12 cellular contexts compared by ENCODE assay signal in genomic region chr9:133420392-133420827, GRCh38. TPM values are rescaled to one million over a fixed set of nuclear protein-coding genes. Genes with fewer than 3 reads are reported as not detected.
DNase-seq lines count a peak whose midpoint lies in the region; ATAC-seq lines count a peak whose summit lies in the region.
"Had no signal": no experiment of that assay in that cellular context is flagged by ENCODE, and none has a peak within 500 bp of the region (broad histone marks: within the 10 kb centered on the region; RNA-seq: fewer than 3 reads in every experiment).

No MANE protein-coding gene starts in this region.

- H3K27ac Mint-ChIP-seq in activated T-cell treated with anti-CD3 and anti-CD28 coated beads, Interleukin-2, amount 50 U/mL, for 24 hours = peak overlapping the region; percentile 59
- H3K27ac Mint-ChIP-seq in activated T-helper 2 cell treated with anti-CD3 and anti-CD28 coated beads, Interferon-gamma antibody, Interleukin-2, Interleukin-4, amounts not matched to agents 10 μg/mL and 5 μg/mL and 100 μg/mL, durations not matched to agents 14 hours and 24 hours and 36 hours = peak overlapping the region; percentile 68

- no peak for DNase-seq in activated T-cell treated with anti-CD3 and anti-CD28 coated beads, Interleukin-2, amount 50 U/mL, for 24 hours
- DNase-seq in activated T-cell treated with anti-CD3 and anti-CD28 coated beads, Interleukin-2, amount 50 U/mL, for 48 hours = no peak
- no peak for DNase-seq in activated T-helper 2 cell treated with anti-CD3 and anti-CD28 coated beads, Interferon-gamma antibody, Interleukin-2, Interleukin-4, amounts not matched to agents 10 μg/mL and 5 μg/mL and 100 μg/mL, durations not matched to agents 14 hours and 24 hours and 36 hours (ENCODE audit: low spot score)
- DNase-seq in stimulated activated CD8-positive, alpha-beta memory T cell treated with anti-CD3 and anti-CD28 coated beads, Interleukin-4, amount 100 ng/mL, for 48 hours = peak; percentile 35
- no peak for DNase-seq in SW 1271 (lab: John Stamatoyannopoulos, UW)
- DNase-seq: GDM1, mucosa of descending colon, NCI-H2171, SJCRH30 had no signal

- no peaks in the 10 kb centered on the region for H3K9me3 Mint-ChIP-seq in activated T-cell treated with anti-CD3 and anti-CD28 coated beads, Interleukin-2, amount 50 U/mL, for 24 hours
- H3K9me3 Mint-ChIP-seq in activated T-helper 2 cell treated with anti-CD3 and anti-CD28 coated beads, Interferon-gamma antibody, Interleukin-2, Interleukin-4, amounts not matched to agents 10 μg/mL and 5 μg/mL and 100 μg/mL, durations not matched to agents 14 hours and 24 hours and 36 hours = no peaks in the 10 kb centered on the region

- peaks cover 49% of the 10 kb centered on the region for H3K4me1 Mint-ChIP-seq in activated T-cell treated with anti-CD3 and anti-CD28 coated beads, Interleukin-2, amount 50 U/mL, for 24 hours (ENCODE audit: low read depth)
- H3K4me1 Mint-ChIP-seq in activated T-helper 2 cell treated with anti-CD3 and anti-CD28 coated beads, Interferon-gamma antibody, Interleukin-2, Interleukin-4, amounts not matched to agents 10 μg/mL and 5 μg/mL and 100 μg/mL, durations not matched to agents 14 hours and 24 hours and 36 hours (ENCODE audit: low read depth) = peaks cover 41% of the 10 kb centered on the region

- no peak overlapping the region for H3K4me3 Mint-ChIP-seq in activated T-cell treated with anti-CD3 and anti-CD28 coated beads, Interleukin-2, amount 50 U/mL, for 24 hours
- no peak overlapping the region for H3K4me3 Mint-ChIP-seq in activated T-helper 2 cell treated with anti-CD3 and anti-CD28 coated beads, Interferon-gamma antibody, Interleukin-2, Interleukin-4, amounts not matched to agents 10 μg/mL and 5 μg/mL and 100 μg/mL, durations not matched to agents 14 hours and 24 hours and 36 hours (ENCODE audit: low read depth)

- H3K36me3 Mint-ChIP-seq in activated T-cell treated with anti-CD3 and anti-CD28 coated beads, Interleukin-2, amount 50 U/mL, for 24 hours (ENCODE audit: low read depth) = peaks cover 29% of the 10 kb centered on the region
- peaks cover 17% of the 10 kb centered on the region for H3K36me3 Mint-ChIP-seq in activated T-helper 2 cell treated with anti-CD3 and anti-CD28 coated beads, Interferon-gamma antibody, Interleukin-2, Interleukin-4, amounts not matched to agents 10 μg/mL and 5 μg/mL and 100 μg/mL, durations not matched to agents 14 hours and 24 hours and 36 hours (ENCODE audit: low read depth)

- ATAC-seq in HG02610 (IDR thresholded peaks at IDR 0.05; ENCODE audit: unreplicated experiment) = peak; percentile 36
- ATAC-seq in GM18909 (IDR thresholded peaks at IDR 0.05; ENCODE audit: poor library complexity, unreplicated experiment) = no peak
- ATAC-seq in HG03354 (IDR thresholded peaks at IDR 0.05; ENCODE audit: poor library complexity, severe bottlenecking, unreplicated experiment) = no peak
- ATAC-seq: mucosa of descending colon had no signal

- intact Hi-C loops in activated T-helper 2 cell treated with anti-CD3 and anti-CD28 coated beads, Interferon-gamma antibody, Interleukin-2, Interleukin-4, amounts not matched to agents 10 μg/mL and 5 μg/mL and 100 μg/mL, durations not matched to agents 14 hours and 24 hours and 36 hours (cut with micrococcal nuclease) = no loop called here

- H3K27me3 Mint-ChIP-seq in activated T-cell treated with anti-CD3 and anti-CD28 coated beads, Interleukin-2, amount 50 U/mL, for 24 hours = peaks cover 4% of the 10 kb centered on the region
- no peaks in the 10 kb centered on the region for H3K27me3 Mint-ChIP-seq in activated T-helper 2 cell treated with anti-CD3 and anti-CD28 coated beads, Interferon-gamma antibody, Interleukin-2, Interleukin-4, amounts not matched to agents 10 μg/mL and 5 μg/mL and 100 μg/mL, durations not matched to agents 14 hours and 24 hours and 36 hours (ENCODE audit: low read depth)

RNA-seq across cellular contexts. Expression of gene ADAMTS13, which starts 1.8 kb away (rescaled TPM):
- total RNA-seq in activated T-helper 2 cell treated with anti-CD3 and anti-CD28 coated beads, Interferon-gamma antibody, Interleukin-2, Interleukin-4, amounts not matched to agents 10 μg/mL and 5 μg/mL and 100 μg/mL, durations not matched to agents 14 hours and 24 hours and 36 hours = 1.5 and 1.6 TPM in 2 replicates

RNA-seq across cellular contexts. Expression of gene REXO4, which starts 2.6 kb away (rescaled TPM):
- total RNA-seq in activated T-helper 2 cell treated with anti-CD3 and anti-CD28 coated beads, Interferon-gamma antibody, Interleukin-2, Interleukin-4, amounts not matched to agents 10 μg/mL and 5 μg/mL and 100 μg/mL, durations not matched to agents 14 hours and 24 hours and 36 hours = 31.7 and 32.8 TPM in 2 replicates

RNA-seq across cellular contexts. Expression of gene CACFD1, which starts 39.4 kb away (rescaled TPM):
- total RNA-seq in activated T-helper 2 cell treated with anti-CD3 and anti-CD28 coated beads, Interferon-gamma antibody, Interleukin-2, Interleukin-4, amounts not matched to agents 10 μg/mL and 5 μg/mL and 100 μg/mL, durations not matched to agents 14 hours and 24 hours and 36 hours = 0.46 TPM in 2 replicates

RNA-seq across cellular contexts. Expression of gene STKLD1, which starts 44.2 kb away (rescaled TPM):
- total RNA-seq in activated T-helper 2 cell treated with anti-CD3 and anti-CD28 coated beads, Interferon-gamma antibody, Interleukin-2, Interleukin-4, amounts not matched to agents 10 μg/mL and 5 μg/mL and 100 μg/mL, durations not matched to agents 14 hours and 24 hours and 36 hours = 0.87 and 1.0 TPM in 2 replicates

RNA-seq across cellular contexts. Expression of gene SURF4, which starts 44.5 kb away (rescaled TPM):
- 388 and 393 TPM in 2 replicates for total RNA-seq in activated T-helper 2 cell treated with anti-CD3 and anti-CD28 coated beads, Interferon-gamma antibody, Interleukin-2, Interleukin-4, amounts not matched to agents 10 μg/mL and 5 μg/mL and 100 μg/mL, durations not matched to agents 14 hours and 24 hours and 36 hours
